In the genomic region with DNA sequence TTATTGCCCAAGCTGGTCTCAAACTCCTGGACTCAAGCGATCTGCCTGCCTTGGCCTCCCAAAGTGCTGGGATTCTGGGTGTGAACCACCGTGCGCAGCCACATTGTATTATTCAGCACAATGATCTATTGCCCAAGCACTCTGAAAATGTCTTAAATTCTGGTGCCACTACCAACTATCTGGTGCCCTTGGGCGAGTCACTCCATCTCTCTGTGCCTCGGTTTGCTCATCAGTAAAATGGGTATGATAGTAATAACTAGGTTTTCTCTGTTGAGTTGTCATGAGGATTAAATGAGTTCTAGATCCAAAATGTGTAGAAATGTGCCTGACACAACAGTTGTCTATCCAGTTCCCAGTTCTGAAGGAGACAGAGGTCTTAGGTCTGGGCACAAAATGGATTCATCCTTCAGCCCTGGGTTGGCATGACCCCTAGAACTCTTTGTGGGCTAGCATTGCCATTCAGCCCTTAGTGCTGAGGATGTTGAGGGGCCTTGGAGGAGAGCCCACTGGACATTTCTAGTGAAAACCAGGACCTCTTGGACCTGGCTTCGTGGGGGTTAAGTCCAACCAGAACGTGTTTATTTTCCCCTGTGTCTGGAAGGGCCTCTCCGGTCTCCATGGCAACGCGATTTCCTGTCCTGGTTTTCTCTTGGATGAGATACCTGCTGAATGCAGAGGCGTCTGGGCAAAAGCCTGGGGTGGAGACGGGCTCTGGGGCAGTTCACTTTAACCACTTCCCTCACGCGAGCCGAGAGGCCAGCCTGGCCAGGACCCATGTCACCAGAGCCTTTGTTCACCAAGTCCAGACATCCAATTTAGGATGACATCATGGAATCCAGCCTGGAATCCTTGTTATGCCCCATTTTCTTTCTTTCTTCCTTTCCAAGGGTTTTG, we compare ENCODE assay signal across 8 cellular contexts. TPM values are rescaled to one million over a fixed set of nuclear protein-coding genes. Genes with fewer than 3 reads are reported as not detected.
DNase-seq lines count a peak whose midpoint lies in the region; ATAC-seq and TF ChIP-seq lines count a peak whose summit lies in the region.

No MANE protein-coding gene starts in this region.

- H3K9me3 Mint-ChIP-seq in activated T-helper 17 cell treated with anti-CD3 and anti-CD28 coated beads, Interleukin-2, amount 50 U/mL, for 72 hours, result peaks cover 3% of the 10 kb centered on the region

- H3K36me3 ChIP-seq in H7 (replicated peaks; ENCODE audit: control insufficient read depth, insufficient read depth, low read length) (no peaks in the 10 kb centered on the region), psoas muscle (ENCODE audit: insufficient read depth in 1 of 2, low read depth in 1 of 2) (no peaks in the 10 kb centered on the region)

- peak overlapping the region; percentile 42 for H3K27ac Mint-ChIP-seq in activated T-helper 17 cell treated with anti-CD3 and anti-CD28 coated beads, Interleukin-2, amount 50 U/mL, for 72 hours

- no peaks in the 10 kb centered on the region for H3K9me3 ChIP-seq in psoas muscle

- no peaks in the 10 kb centered on the region for H3K36me3 Mint-ChIP-seq in activated T-helper 17 cell treated with anti-CD3 and anti-CD28 coated beads, Interleukin-2, amount 50 U/mL, for 72 hours (ENCODE audit: low read depth)

- no peak for ATAC-seq in activated T-helper 17 cell treated with anti-CD3 and anti-CD28 coated beads, Interleukin-2, amount 50 U/mL, for 72 hours (replicated peaks)
- ATAC-seq in left cardiac atrium (peak; percentile 71 to 87), psoas muscle (peak in 2 of 4 donors; percentile 40 to 42), GM21723 (IDR thresholded peaks at IDR 0.05; ENCODE audit: unreplicated experiment) (no peak), HG02763 (IDR thresholded peaks at IDR 0.05; ENCODE audit: unreplicated experiment) (no peak), HG03520 (IDR thresholded peaks at IDR 0.05; ENCODE audit: unreplicated experiment) (no peak)

- H3K4me3 Mint-ChIP-seq in activated T-helper 17 cell treated with anti-CD3 and anti-CD28 coated beads, Interleukin-2, amount 50 U/mL, for 72 hours, result no peak overlapping the region

- H3K4me1 ChIP-seq in psoas muscle, result no peaks in the 10 kb centered on the region

- peak overlapping the region; percentile 4 for H3K27ac ChIP-seq in psoas muscle

- no peak for TF ChIP-seq CTCF in psoas muscle (IDR thresholded peaks at IDR 0.05)

- H3K27me3 ChIP-seq in H7 (ENCODE audit: control insufficient read depth, insufficient read depth, low read length) (no peaks in the 10 kb centered on the region), psoas muscle (ENCODE audit: insufficient read depth in 3 of 3, low read length in 2 of 3) (no peaks in the 10 kb centered on the region)

- H3K27me3 Mint-ChIP-seq in activated T-helper 17 cell treated with anti-CD3 and anti-CD28 coated beads, Interleukin-2, amount 50 U/mL, for 72 hours, result peaks cover 8% of the 10 kb centered on the region

- H3K4me3 ChIP-seq in H7 (ENCODE audit: insufficient read depth, low read depth, low read length) (no peak overlapping the region), psoas muscle (no peak overlapping the region)

- 35 to 39% (median 36%) methylated on average over 15 of the region's 15 CpGs for WGBS in psoas muscle, 3 donors

- H3K4me1 Mint-ChIP-seq in activated T-helper 17 cell treated with anti-CD3 and anti-CD28 coated beads, Interleukin-2, amount 50 U/mL, for 72 hours, result peaks cover 4% of the 10 kb centered on the region

- intact Hi-C loops in left cardiac atrium (cut with DNase I) (loop anchor here in 1 of 2 donors (5.0 kb wide), 1 partner anchor 103 kb away; no protein-coding TSS in a partner anchor), psoas muscle (cut with DNase I) (no loop called here)

- peak; percentile 54 for DNase-seq in H7
- peak; percentile 80 for DNase-seq in left cardiac atrium
- peak; percentile 64 to 72 for DNase-seq in psoas muscle
- no peak for DNase-seq in DMS79 treated with DMSO at 0.1 percent for 48 hours (lab: John Stamatoyannopoulos, UW)

RNA-seq across cellular contexts. Expression of a gene that starts 43.7 kb away (rescaled TPM):
- total RNA-seq in H7 (2014; rRNA removed; shearing (Covaris generic)), result 37.3 and 41.7 TPM in 2 replicates
- total RNA-seq in activated T-helper 17 cell treated with anti-CD3 and anti-CD28 coated beads, Interleukin-2, amount 50 U/mL, for 72 hours, result 10 to 100 TPM; 40.5 to 47.8 TPM
- total RNA-seq in left cardiac atrium, result 10 to 100 TPM; 31.5 to 31.9 TPM
- total RNA-seq in psoas muscle, result 10 to 100 TPM; 14.5 to 30.1 (median 24.6) TPM
- polyA plus RNA-seq in psoas muscle, result 10 to 100 TPM in 2 of 3 donors, 1 to 10 TPM in 1; 6.4 to 20.9 (median 12.2) TPM

Comparison
In these comparisons a context has a peak if more than half of its experiments do, and no peak if none do; other contexts are left out.
1. ATAC-seq: peak in left cardiac atrium (2 of 2); none in activated T-helper 17 cell treated with anti-CD3 and anti-CD28 coated beads, Interleukin-2, amount 50 U/mL, for 72 hours (single experiment), GM21723 (single experiment), HG02763 (single experiment) and HG03520 (single experiment).